In the genomic region with DNA sequence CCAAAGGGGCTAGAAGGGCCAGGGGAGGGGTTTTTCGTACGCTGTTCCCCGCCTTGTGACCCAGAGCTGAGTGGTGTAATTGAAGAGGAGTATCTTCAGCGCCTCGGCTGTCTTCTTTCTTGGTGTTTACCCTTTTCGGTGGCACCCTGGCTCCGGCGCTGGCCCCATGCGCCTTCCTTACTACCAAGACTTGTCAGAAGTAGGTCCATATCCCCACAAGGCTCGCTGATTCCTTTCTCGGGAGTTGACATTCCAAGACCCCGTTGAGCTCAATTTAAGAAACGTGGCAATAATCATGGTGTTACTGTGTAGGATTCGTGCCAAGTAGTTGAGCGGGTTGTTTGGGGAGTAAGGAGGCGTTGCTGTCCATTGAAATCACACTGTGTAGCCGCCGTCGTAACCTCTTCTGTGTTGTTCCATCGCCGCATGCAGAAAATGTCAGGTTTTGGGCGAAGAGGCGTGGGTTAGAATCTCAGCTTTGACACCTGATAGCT, we compare ENCODE assay signal across 8 cellular contexts. TPM values are rescaled to one million over a fixed set of nuclear protein-coding genes. Genes with fewer than 3 reads are reported as not detected.
DNase-seq lines count a peak whose midpoint lies in the region; ATAC-seq and TF ChIP-seq lines count a peak whose summit lies in the region.

No MANE protein-coding gene starts in this region.

- H3K27ac Mint-ChIP-seq in immature natural killer cell = peak overlapping the region in 4 of 6 donors; percentile 50 to 87 (median 78)

- no peaks in the 10 kb centered on the region for H3K36me3 Mint-ChIP-seq in immature natural killer cell

- H3K4me3 ChIP-seq in GM12875 (ENCODE audit: low read depth, low read length) = peak overlapping the region; percentile 83
- H3K4me3 ChIP-seq in brain microvascular endothelial cell (ENCODE audit: low read depth, low read length) = peak overlapping the region; percentile 90

- peak; percentile 53 for DNase-seq in ACHN
- peak; percentile 41 for DNase-seq in NCI-H2227 treated with DMSO at 0.1 percent for 48 hours (lab: John Stamatoyannopoulos, UW)
- peak; percentile 47 for DNase-seq in brain microvascular endothelial cell
- no peak for DNase-seq in immature natural killer cell
- DNase-seq in stimulated activated CD4-positive, alpha-beta T cell treated with anti-CD3 and anti-CD28 coated beads, Interleukin-4, amount 100 ng/mL, for 4 hours = peak; percentile 3 to 5
- no peak for DNase-seq in SKM-1 treated with dmso at 0.1 percent for 144 hours (lab: John Stamatoyannopoulos, UW; ENCODE audit: unreplicated experiment)

- no peak for TF ChIP-seq CTCF in GM12875 (IDR thresholded peaks at IDR 0.05; ENCODE audit: borderline replicate concordance, insufficient read depth, low read depth, low read length)
- no peak for TF ChIP-seq CTCF in brain microvascular endothelial cell (IDR thresholded peaks at IDR 0.05; ENCODE audit: low read depth, low read length, missing control alignments)

- peak overlapping the region; percentile 66 for H3K27ac ChIP-seq in brain microvascular endothelial cell

- H3K27me3 Mint-ChIP-seq in immature natural killer cell (ENCODE audit: low read depth in 3 of 3) = no peaks in the 10 kb centered on the region

- H3K4me3 Mint-ChIP-seq in immature natural killer cell = no peak overlapping the region

- H3K4me1 Mint-ChIP-seq in immature natural killer cell = peaks cover 15 to 17% of the 10 kb centered on the region in 2 donors

- no peaks in the 10 kb centered on the region for H3K27me3 ChIP-seq in brain microvascular endothelial cell (replicated peaks)

- in situ Hi-C loops in ACHN (cut with HindIII; ENCODE audit: low pct_ligation_motif_present, low pct_unique_long_range_greater_than_20kb, low sequenced_read_pairs) = no loop called here
- in situ Hi-C loops in brain microvascular endothelial cell (cut with HindIII; ENCODE audit: low pct_ligation_motif_present, low sequenced_read_pairs) = no loop called here

- no peaks in the 10 kb centered on the region for H3K9me3 Mint-ChIP-seq in immature natural killer cell

- ATAC-seq in HG02840 (IDR thresholded peaks at IDR 0.05; ENCODE audit: low FRiP score, unreplicated experiment) = peak; percentile 31

- no peaks in the 10 kb centered on the region for H3K36me3 ChIP-seq in brain microvascular endothelial cell (replicated peaks)

RNA-seq across cellular contexts. Expression of gene NDUFAF2, which starts 0.8 kb away (rescaled TPM):
- 10 to 100 TPM; 15.7 to 23.2 (median 20.4) TPM for polyA plus RNA-seq in immature natural killer cell

RNA-seq across cellular contexts. Expression of gene ERCC8, which starts 0.9 kb away (rescaled TPM):
- polyA plus RNA-seq in immature natural killer cell = 10 to 100 TPM; 11.9 to 17.0 (median 12.9) TPM

Comparison
In these comparisons a context has a peak if more than half of its experiments do, and no peak if none do; other contexts are left out.
1. DNase-seq: peak in ACHN (single experiment), NCI-H2227 treated with DMSO at 0.1 percent for 48 hours (single experiment), brain microvascular endothelial cell (single experiment) and stimulated activated CD4-positive, alpha-beta T cell treated with anti-CD3 and anti-CD28 coated beads, Interleukin-4, amount 100 ng/mL, for 4 hours (2 of 2); none in immature natural killer cell (0 of 3) and SKM-1 treated with dmso at 0.1 percent for 144 hours (single experiment).